In genomic region chr3:49609314-49609713, GRCh38 we compare ENCODE assay signal across 19 cellular contexts. TPM values are rescaled to one million over a fixed set of nuclear protein-coding genes. Genes with fewer than 3 reads are reported as not detected.
DNase-seq lines count a peak whose midpoint lies in the region; ATAC-seq and TF ChIP-seq lines count a peak whose summit lies in the region.
"Had no signal": no experiment of that assay in that cellular context is flagged by ENCODE, and none has a peak within 500 bp of the region (broad histone marks: within the 10 kb centered on the region; RNA-seq: fewer than 3 reads in every experiment).

No MANE protein-coding gene starts in this region.

- 0 out of 2 replicates have a peak, but pooled peaks cover 3% of the 10 kb centered on the region for H3F3A ChIP-seq in GM23338 (replicated peaks; ENCODE audit: low read depth)

- H3K4me1 ChIP-seq in GM23338 (ENCODE audit: insufficient read depth), result no peaks in the 10 kb centered on the region

- H3K4me1 Mint-ChIP-seq in brain, result peaks cover 31% of the 10 kb centered on the region
- H3K4me1 Mint-ChIP-seq in type B pancreatic cell (ENCODE audit: unreplicated experiment), result peaks cover 15% of the 10 kb centered on the region
- no peaks in the 10 kb centered on the region for H3K4me1 Mint-ChIP-seq in GM23338
- H3K4me1 Mint-ChIP-seq: B cell had no signal

- no peaks in the 10 kb centered on the region for H3K36me3 ChIP-seq in GM23338 (ENCODE audit: insufficient read depth)
- H3K36me3 ChIP-seq: SJSA1 had no signal

- H3K27ac Mint-ChIP-seq in brain, result peak overlapping the region in 4 of 5 experiments; percentile 53 to 86 (median 62)
- no peak overlapping the region for H3K27ac Mint-ChIP-seq in type B pancreatic cell
- H3K27ac Mint-ChIP-seq in GM23338, result no peak overlapping the region
- H3K27ac Mint-ChIP-seq: B cell; CD8-positive, alpha-beta T cell had no signal

- H3K27me3 Mint-ChIP-seq in brain (no peaks in the 10 kb centered on the region), type B pancreatic cell (no peaks in the 10 kb centered on the region), GM23338 (ENCODE audit: insufficient read depth, low read depth, poor library complexity) (peaks cover 2% of the 10 kb centered on the region)
- H3K27me3 Mint-ChIP-seq: B cell had no signal

- no peaks in the 10 kb centered on the region for H3K9me2 ChIP-seq in GM23338 (ENCODE audit: insufficient read depth)

- no peaks in the 10 kb centered on the region; the same call in 1 of the 2 replicates for H4K20me1 ChIP-seq in GM23338 (replicated peaks; ENCODE audit: insufficient read depth)

- no peak overlapping the region for H3K27ac ChIP-seq in GM23338 (ENCODE audit: low read depth)
- H3K27ac ChIP-seq: 22Rv1, C4-2B, PC-9, SJSA1 had no signal

- H3K4me3 ChIP-seq in GM23338, result no peak overlapping the region
- H3K4me3 ChIP-seq: PC-9, SJSA1 had no signal

- no peak for TF ChIP-seq CTCF in brain (conservative IDR thresholded peaks at IDR 0.05)
- TF ChIP-seq CTCF in type B pancreatic cell (conservative IDR thresholded peaks at IDR 0.05), result no peak
- TF ChIP-seq CTCF in GM23338 (conservative IDR thresholded peaks at IDR 0.05; ENCODE audit: low read depth in 2 of 2), result no peak

- H3K4me3 Mint-ChIP-seq in brain (no peak overlapping the region), type B pancreatic cell (no peak overlapping the region), GM23338 (no peak overlapping the region)
- H3K4me3 Mint-ChIP-seq: B cell; CD8-positive, alpha-beta T cell had no signal

- ATAC-seq in GM23338, result no peak
- no peak for ATAC-seq in HG02759 (IDR thresholded peaks at IDR 0.05; ENCODE audit: unreplicated experiment)
- ATAC-seq: CD8-positive, alpha-beta T cell had no signal

- H3K9me3 Mint-ChIP-seq in brain (peaks cover 6 to 11% (median 10%) of the 10 kb centered on the region in 5 experiments), type B pancreatic cell (no peaks in the 10 kb centered on the region), GM23338 (peaks cover 7% of the 10 kb centered on the region; the same call in 1 of the 3 replicates)

- DNase-seq in DMS 273 (lab: John Stamatoyannopoulos, UW; ENCODE audit: unreplicated experiment), result peak; percentile 38
- no peak for DNase-seq in DMS 273 treated with DMSO at 0.1 percent for 48 hours (lab: John Stamatoyannopoulos, UW)
- peak; percentile 28 for DNase-seq in mesenteric fat pad (ENCODE audit: low spot score)
- peak; percentile 48 for DNase-seq in type B pancreatic cell (ENCODE audit: extremely low spot score, unreplicated experiment)
- no peak for DNase-seq in GM23338 (ENCODE audit: low spot score)
- no peak for DNase-seq in NCI-H82 (lab: John Stamatoyannopoulos, UW)
- DNase-seq: DMS153, HCEC 1CT, KBM-7, NCI-H446 treated with DMSO at 0.1 percent for 48 hours, NCI-H526, PC-9 had no signal

- no peaks in the 10 kb centered on the region for H3K27me3 ChIP-seq in GM23338 (ENCODE audit: insufficient read depth)
- H3K27me3 ChIP-seq: SJSA1 had no signal

- H3K36me3 Mint-ChIP-seq in brain, result peaks cover 18% of the 10 kb centered on the region
- H3K36me3 Mint-ChIP-seq in type B pancreatic cell, result no peaks in the 10 kb centered on the region
- H3K36me3 Mint-ChIP-seq in GM23338 (ENCODE audit: low read depth), result no peaks in the 10 kb centered on the region

- H2AFZ ChIP-seq in GM23338, result no peak overlapping the region
- H2AFZ ChIP-seq: PC-9 had no signal

- H3K4me2 ChIP-seq in GM23338, result no peak overlapping the region
- H3K4me2 ChIP-seq: PC-9 had no signal

- no peaks in the 10 kb centered on the region for H3K79me2 ChIP-seq in GM23338 (replicated peaks; ENCODE audit: insufficient read depth)

TF ChIP-seq in GM23338, 12 proteins besides CTCF, POLR2A, EP300 and RAD21:
- no peak for TF ChIP-seq POLR2AphosphoS5 (IDR thresholded peaks at IDR 0.05; ENCODE audit: low read depth)
- TF ChIP-seq REST (IDR thresholded peaks at IDR 0.05; ENCODE audit: unreplicated experiment), result no peak
- no peak for TF ChIP-seq ETS1 (IDR thresholded peaks at IDR 0.05)

RNA-seq across cellular contexts. Expression of gene BSN, which starts 55.0 kb away (rescaled TPM):
- polyA plus RNA-seq in brain (ENCODE audit: insufficient read depth, low read depth, low replicate concordance) (11.8 TPM), GM23338 (2016; fragmentation: Nextera tagmentation; extraction: Ambion mirVana) (0.38 and 0.50 TPM in 2 replicates)
- total RNA-seq in mesenteric fat pad (0.16 TPM), type B pancreatic cell (ENCODE audit: low replicate concordance) (3.9 and 4.0 TPM in 2 replicates)
- total RNA-seq in GM23338 (2014; rRNA removed; shearing (Covaris generic)), result 5.1 and 5.4 TPM in 2 replicates

Comparison
In these comparisons a context has a peak if more than half of its experiments do, and no peak if none do; other contexts are left out.
1. DNase-seq: peak in DMS 273 (single experiment), mesenteric fat pad (single experiment) and type B pancreatic cell (single experiment); none in DMS 273 treated with DMSO at 0.1 percent for 48 hours (single experiment), GM23338 (single experiment) and NCI-H82 (single experiment).
2. H3K27ac Mint-ChIP-seq: peak in brain (4 of 5); none in type B pancreatic cell (single experiment) and GM23338 (single experiment).